ENCODE assay signal across 8 cellular contexts in genomic region chr11:67120881-67121710, GRCh38. TPM values are rescaled to one million over a fixed set of nuclear protein-coding genes. Genes with fewer than 3 reads are reported as not detected.
A peak's percentile ranks its signal among the peaks of the same experiment; 100 is the strongest.
DNase-seq lines count a peak whose midpoint lies in the region; ATAC-seq and TF ChIP-seq lines count a peak whose summit lies in the region.

No MANE protein-coding gene starts in this region.

- H3K4me1 ChIP-seq in PC-9 (replicated peaks; ENCODE audit: insufficient read depth), result peaks cover 13% of the 10 kb centered on the region
- H3K4me1 ChIP-seq in mucosa of rectum (ENCODE audit: control insufficient read depth in 2 of 2, insufficient read depth in 2 of 2, low read length in 2 of 2), result peaks cover 5 to 9% of the 10 kb centered on the region in 2 donors

- no peaks in the 10 kb centered on the region for H3K9me3 ChIP-seq in PC-9 (ENCODE audit: insufficient read depth, low read depth)
- H3K9me3 ChIP-seq in mucosa of rectum (ENCODE audit: control insufficient read depth in 2 of 2, low read length in 2 of 2), result no peaks in the 10 kb centered on the region

- DNase-seq in AG04449 (ENCODE audit: low read depth, low spot score) (no peak), GM13977 (ENCODE audit: low spot score) (peak; percentile 61), PC-9 (peak; percentile 18 to 45), coronary artery (ENCODE audit: low spot score) (no peak), 8988T (no peak)

- POLR2A ChIA-PET in AG04449 (lab: Yijun Ruan, JAX) (no interaction called here), PC-9 (lab: Charles Lee; ENCODE audit: unreplicated experiment) (no interaction called here)

- no peaks in the 10 kb centered on the region for H3K27me3 ChIP-seq in PC-9 (ENCODE audit: insufficient read depth, low read depth)
- H3K27me3 ChIP-seq in mucosa of rectum (ENCODE audit: control insufficient read depth in 2 of 2, insufficient read depth in 2 of 2, low read length in 2 of 2), result no peaks in the 10 kb centered on the region

- H3K4me2 ChIP-seq in PC-9, result peak overlapping the region; percentile 92

- BruUV-seq in PC-9 (replicated peaks; lab: Mats Ljungman, UMichigan), result no TSS peak

- TF ChIP-seq CTCF in AG04449 (IDR thresholded peaks at IDR 0.05; ENCODE audit: insufficient read depth, low read length, missing control alignments), result no peak
- TF ChIP-seq CTCF in GM13977 (IDR thresholded peaks at IDR 0.05; ENCODE audit: extremely low read depth, insufficient read depth, missing control alignments), result no peak
- no peak for TF ChIP-seq CTCF in PC-9 (conservative IDR thresholded peaks at IDR 0.05)
- TF ChIP-seq CTCF in coronary artery (IDR thresholded peaks at IDR 0.05), result no peak

- intact Hi-C loops in PC-9 (cut with micrococcal nuclease; ENCODE audit: unreplicated experiment), result loop anchor here (5.0 kb wide), 1 partner anchor 121 kb away; no protein-coding TSS in a partner anchor

- peaks cover 24% of the 10 kb centered on the region for H4K20me1 ChIP-seq in PC-9 (ENCODE audit: insufficient read depth)

- no peak for ATAC-seq in GM19395 (IDR thresholded peaks at IDR 0.05; ENCODE audit: unreplicated experiment)
- ATAC-seq in GM18861 (IDR thresholded peaks at IDR 0.05; ENCODE audit: unreplicated experiment), result no peak

- peaks cover 68% of the 10 kb centered on the region for H3K79me2 ChIP-seq in PC-9 (ENCODE audit: low read depth)

- H2AFZ ChIP-seq in PC-9, result peak overlapping the region; percentile 85

- no peaks in the 10 kb centered on the region for H3K9me2 ChIP-seq in PC-9 (ENCODE audit: insufficient read depth)

- peaks cover 38% of the 10 kb centered on the region for H3F3A ChIP-seq in PC-9 (ENCODE audit: insufficient read depth, low read depth)

- CTCF ChIA-PET in AG04449 (lab: Yijun Ruan, JAX) (interaction anchor here (0.9 kb wide), 1 partner anchor 120 kb away, joined by 3 read pairs; no protein-coding TSS in a partner anchor), PC-9 (lab: Charles Lee) (no interaction called here)

- peak overlapping the region; percentile 88 to 92 for H3K9ac ChIP-seq in mucosa of rectum (ENCODE audit: low read depth in 1 of 2, low read length in 2 of 2)

- in situ Hi-C loops in GM13977 (cut with MboI; ENCODE audit: low pct_unique_long_range_greater_than_20kb, low sequenced_read_pairs, unreplicated experiment), result no loop called here

- H3K4me3 ChIP-seq in AG04449 (ENCODE audit: low read depth, low read length) (peak overlapping the region; percentile 89), PC-9 (peak overlapping the region; percentile 83), coronary artery (peak overlapping the region; percentile 90), mucosa of rectum (ENCODE audit: low read length in 2 of 2) (peak overlapping the region; percentile 88 to 93)

- H3K36me3 ChIP-seq in PC-9 (ENCODE audit: low read depth), result peaks cover 12% of the 10 kb centered on the region
- peaks cover 0 to 9% of the 10 kb centered on the region in 2 donors for H3K36me3 ChIP-seq in mucosa of rectum (ENCODE audit: control insufficient read depth in 2 of 2, insufficient read depth in 2 of 2, low read length in 2 of 2)

- H3K27ac ChIP-seq in PC-9 (peak overlapping the region; percentile 61), coronary artery (peak overlapping the region; percentile 96), mucosa of rectum (ENCODE audit: low read depth in 2 of 2, low read length in 2 of 2) (peak overlapping the region; percentile 73 to 90)

RNA-seq across cellular contexts. Expression of gene KDM2A, which starts 2.0 kb away (rescaled TPM):
- 117 and 120 TPM in 2 replicates for total RNA-seq in PC-9 (2021)

Comparison
In these comparisons a context has a peak if more than half of its experiments do, and no peak if none do; other contexts are left out.
1. DNase-seq: peak in GM13977 (single experiment) and PC-9 (2 of 2); none in AG04449 (single experiment), coronary artery (single experiment) and 8988T (single experiment).
2. Peak in every context shown above with its lines, with median percentiles within 50 percentile points of each other: H3K4me3 ChIP-seq and H3K27ac ChIP-seq.